In the genomic region with DNA sequence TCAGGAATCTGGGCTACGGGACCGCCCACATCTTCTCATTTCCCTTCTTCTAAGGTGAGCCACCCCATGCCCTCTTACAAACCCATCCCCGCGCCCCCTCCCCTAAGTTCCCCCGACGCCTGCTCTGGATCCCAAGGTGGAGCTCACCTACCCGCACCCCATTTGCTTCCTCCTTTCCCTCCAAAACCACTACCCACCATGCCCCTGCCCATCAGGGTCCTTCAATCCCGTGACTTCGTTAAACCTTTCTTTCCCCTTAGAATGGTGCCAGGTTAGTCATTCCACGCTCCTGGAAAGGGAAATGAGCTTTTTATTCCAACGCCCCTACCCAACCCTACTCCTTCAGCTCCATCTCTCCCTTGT, we compare ENCODE assay signal across 8 cellular contexts. TPM values are rescaled to one million over a fixed set of nuclear protein-coding genes. Genes with fewer than 3 reads are reported as not detected.
A peak's percentile ranks its signal among the peaks of the same experiment; 100 is the strongest.
DNase-seq lines count a peak whose midpoint lies in the region; ATAC-seq, FAIRE-seq and TF ChIP-seq lines count a peak whose summit lies in the region.

No MANE protein-coding gene starts in this region.

- H3K4me1 ChIP-seq in heart left ventricle (peaks cover 5 to 52% (median 33%) of the 10 kb centered on the region in 12 donors), mononuclear cell (ENCODE audit: insufficient read depth, low read length) (peaks cover 53% of the 10 kb centered on the region), uterus (no peaks in the 10 kb centered on the region)

- no peak for FAIRE-seq in bronchial epithelial cell (lab: Jason Lieb, UNC)

- no peak for ATAC-seq in heart left ventricle
- ATAC-seq in HG02759 (IDR thresholded peaks at IDR 0.05; ENCODE audit: unreplicated experiment) = no peak

- no peak for DNase-seq in heart left ventricle
- DNase-seq in cardiac septum (ENCODE audit: low spot score) = no peak
- no peak for DNase-seq in bronchial epithelial cell (ENCODE audit: low read depth)
- no peak for DNase-seq in uterus
- no peak for DNase-seq in pons (ENCODE audit: low spot score)
- no peak for DNase-seq in middle frontal gyrus (ENCODE audit: extremely low spot score, low spot score)

- TF ChIP-seq POLR2A in heart left ventricle (IDR thresholded peaks at IDR 0.05) = no peak
- no peak for TF ChIP-seq POLR2A in uterus (IDR thresholded peaks at IDR 0.05)

- 27 to 32% (median 31%) methylated on average over 11 of the region's 11 CpGs for WGBS in heart left ventricle, 4 donors

- H3K9me3 ChIP-seq in heart left ventricle = no peaks in the 10 kb centered on the region
- H3K9me3 ChIP-seq in mononuclear cell (ENCODE audit: low read depth, low read length) = no peaks in the 10 kb centered on the region
- H3K9me3 ChIP-seq in uterus = no peaks in the 10 kb centered on the region

- no peaks in the 10 kb centered on the region for H3K27me3 ChIP-seq in heart left ventricle
- H3K27me3 ChIP-seq in bronchial epithelial cell (ENCODE audit: control insufficient read depth, insufficient read depth, low read length) = no peaks in the 10 kb centered on the region
- no peaks in the 10 kb centered on the region for H3K27me3 ChIP-seq in mononuclear cell (ENCODE audit: insufficient read depth, low read length)
- H3K27me3 ChIP-seq in uterus = no peaks in the 10 kb centered on the region

- intact Hi-C loops in heart left ventricle (cut with DNase I) (loop anchor here in 8 of 10 donors (5.0 to 10.0 kb wide), 10 partner anchors 63 to 643 kb away; a partner anchor contains a TSS), cardiac septum (cut with DNase I) (loop anchor here (5.0 to 10.0 kb wide), 3 partner anchors 73 to 1190 kb away; a partner anchor contains a TSS), uterus (cut with DNase I; ENCODE audit: low total_unique reads) (no loop called here)

- TF ChIP-seq CTCF in heart left ventricle (IDR thresholded peaks at IDR 0.05) (no peak), bronchial epithelial cell (IDR thresholded peaks at IDR 0.05; ENCODE audit: insufficient read depth, low read length, severe bottlenecking) (no peak), uterus (IDR thresholded peaks at IDR 0.05) (no peak)

- H3K36me3 ChIP-seq in heart left ventricle (peaks cover 0 to 42% (median 30%) of the 10 kb centered on the region in 9 donors), bronchial epithelial cell (ENCODE audit: control insufficient read depth, insufficient read depth, low read length) (peaks cover 6% of the 10 kb centered on the region), uterus (no peaks in the 10 kb centered on the region)

- H3K4me3 ChIP-seq in heart left ventricle (peak overlapping the region; percentile 55 to 89 (median 70)), bronchial epithelial cell (ENCODE audit: low read depth, low read length) (peak overlapping the region; percentile 71), mononuclear cell (ENCODE audit: low read length) (peak overlapping the region; percentile 53), uterus (peak overlapping the region; percentile 42 to 74)

- H3K27ac ChIP-seq in heart left ventricle (peak overlapping the region in 11 of 12 donors; percentile 36 to 97 (median 60)), uterus (peak overlapping the region; percentile 84 to 87)

RNA-seq across cellular contexts. Expression of a gene that starts 0.3 kb away (rescaled TPM):
- total RNA-seq in heart left ventricle = 10 to 100 TPM; 10.9 to 24.9 (median 19.8) TPM
- polyA plus RNA-seq in heart left ventricle = 10 to 100 TPM in 1 of 2 donors, 1 to 10 TPM in 1; 9.1 to 22.5 TPM
- 23.4 TPM for total RNA-seq in cardiac septum
- 26.2 and 62.4 TPM in 2 replicates for total RNA-seq in bronchial epithelial cell
- total RNA-seq in mononuclear cell = 18.2 TPM
- 10 to 100 TPM in 3 of 4 donors, 1 to 10 TPM in 1; 9.7 to 59.1 (median 25.5) TPM for total RNA-seq in uterus

RNA-seq across cellular contexts. Expression of a gene that starts 26.6 kb away (rescaled TPM):
- under 1 TPM in 2 of 9 donors, not detected in 7; 0.06 to 0.19 TPM for total RNA-seq in heart left ventricle
- polyA plus RNA-seq in heart left ventricle = not detected
- total RNA-seq in cardiac septum = not detected
- under 0.01 TPM in 1 of 2 replicates, not detected in the other for total RNA-seq in bronchial epithelial cell
- 1.7 TPM for total RNA-seq in mononuclear cell
- under 1 TPM in 1 of 4 donors, not detected in 3; 0.90 TPM for total RNA-seq in uterus
